27 cellular contexts compared by ENCODE assay signal in the genomic region with DNA sequence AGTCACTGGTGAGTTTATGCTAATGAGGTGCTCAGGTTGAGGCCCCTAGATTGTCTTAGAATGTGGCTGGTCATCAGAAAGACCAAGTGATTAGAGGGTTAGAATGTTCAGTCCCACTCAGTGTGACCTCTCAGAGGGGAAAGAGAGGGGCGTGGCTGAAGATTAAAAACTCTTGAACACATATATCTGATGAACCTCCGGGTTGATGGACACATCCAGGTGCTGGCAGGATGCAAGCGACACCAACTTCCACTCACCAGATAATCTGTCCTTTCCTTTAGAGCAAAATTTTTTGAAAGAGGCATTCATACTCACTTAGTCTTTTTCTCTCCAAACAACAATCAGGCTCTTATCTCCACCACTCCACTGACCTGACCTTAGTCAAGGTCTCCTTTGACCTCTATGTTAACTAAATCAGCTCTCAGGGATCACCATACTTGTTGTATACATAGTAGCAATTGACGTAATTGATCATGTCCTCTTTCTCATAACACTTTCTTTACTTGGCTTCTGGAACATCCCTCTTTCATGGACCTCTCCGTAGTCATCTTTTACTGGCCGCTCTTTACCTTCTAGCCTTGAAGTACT. TPM values are rescaled to one million over a fixed set of nuclear protein-coding genes. Genes with fewer than 3 reads are reported as not detected.
"Had no signal": no experiment of that assay in that cellular context is flagged by ENCODE, and none has a peak within 500 bp of the region (broad histone marks: within the 10 kb centered on the region; RNA-seq: fewer than 3 reads in every experiment).

No MANE protein-coding gene starts in this region.

- H3K36me3 ChIP-seq: colonic mucosa, esophagus squamous epithelium, gastrocnemius medialis, heart right ventricle, left lung, lower lobe of right lung had no signal

- H3K27ac ChIP-seq: colonic mucosa, epithelial cell of prostate, esophagus squamous epithelium, gastrocnemius medialis, heart right ventricle, left lung, lower lobe of right lung had no signal

- ATAC-seq: effector memory CD8-positive, alpha-beta T cell; esophagus mucosa; gastrocnemius medialis; left cardiac atrium; left lung; lower lobe of right lung; mucosa of descending colon had no signal

- H3K4me3 ChIP-seq: colonic mucosa, esophagus squamous epithelium, gastrocnemius medialis, heart right ventricle, left lung, lower lobe of right lung, mucosa of descending colon had no signal

- DNase-seq: colonic mucosa; cortex of kidney; effector CD8-positive, alpha-beta T cell; effector memory CD8-positive, alpha-beta T cell; endodermal cell; erythroblast; esophagus squamous epithelium; foreskin fibroblast; foreskin melanocyte; gastrocnemius medialis; glutamatergic neuron; head of caudate nucleus; heart right ventricle; hippocampal formation; left cardiac atrium; left lung; left ventricle myocardium superior; lower lobe of right lung; mesenchymal stem cell; mucosa of descending colon had no signal

- FAIRE-seq: endometrium, islet of Langerhans, keratinocyte had no signal

- H3K27me3 ChIP-seq: colonic mucosa, gastrocnemius medialis, heart right ventricle, left lung had no signal

- H3K4me1 ChIP-seq: colonic mucosa, esophagus squamous epithelium, gastrocnemius medialis, heart right ventricle, left lung, lower lobe of right lung had no signal

- H3K9me3 ChIP-seq: colonic mucosa, esophagus squamous epithelium, gastrocnemius medialis, heart right ventricle, left lung, lower lobe of right lung, mucosa of descending colon had no signal

RNA-seq across cellular contexts. Expression of a gene that starts 14.2 kb away (rescaled TPM):
- total RNA-seq: glomerular endothelial cell, lung microvascular endothelial cell had no signal
